Comparison of ENCODE assay signal across 20 cellular contexts in genomic region chr15:51720201-51720995, GRCh38. TPM values are rescaled to one million over a fixed set of nuclear protein-coding genes. Genes with fewer than 3 reads are reported as not detected.
A peak's percentile ranks its signal among the peaks of the same experiment; 100 is the strongest.
DNase-seq lines count a peak whose midpoint lies in the region; ATAC-seq and TF ChIP-seq lines count a peak whose summit lies in the region.
"Had no signal": no experiment of that assay in that cellular context is flagged by ENCODE, and none has a peak within 500 bp of the region (broad histone marks: within the 10 kb centered on the region; RNA-seq: fewer than 3 reads in every experiment).

No MANE protein-coding gene starts in this region.

- H3K4me3 ChIP-seq in trophoblast cell (ENCODE audit: low read depth, low read length): no peak overlapping the region
- H3K4me3 ChIP-seq: SJSA1 had no signal

- H3K27me3 ChIP-seq in trophoblast cell (ENCODE audit: insufficient read depth, low read length): no peaks in the 10 kb centered on the region
- H3K27me3 ChIP-seq: SJSA1 had no signal

- peak overlapping the region; percentile 12 for H2AK5ac ChIP-seq in trophoblast cell (ENCODE audit: low read length)

- peak overlapping the region; percentile 53 for H4K91ac ChIP-seq in trophoblast cell (ENCODE audit: low read depth, low read length)

- no peak overlapping the region for H3K4me2 ChIP-seq in trophoblast cell (ENCODE audit: low read length)

- H3K27ac ChIP-seq in C4-2B: peak overlapping the region; percentile 35; the same call in 1 of the 2 replicates
- H3K27ac ChIP-seq in trophoblast cell (ENCODE audit: low read depth, low read length): no peak overlapping the region
- H3K27ac ChIP-seq: SJSA1 had no signal

- no peak overlapping the region for H3K18ac ChIP-seq in trophoblast cell (ENCODE audit: low read length)

- H3K36me3 ChIP-seq in trophoblast cell (ENCODE audit: control insufficient read depth in 1 of 2, insufficient read depth in 2 of 2, low read length in 2 of 2): no peaks in the 10 kb centered on the region
- H3K36me3 ChIP-seq: SJSA1 had no signal

- no peak overlapping the region for H3K4me3 Mint-ChIP-seq in activated B cell treated with CpG ODN at 0.5 μM for 24 hours
- H3K4me3 Mint-ChIP-seq: CD4-positive, alpha-beta memory T cell; H9 had no signal

- no peak overlapping the region for H3K23ac ChIP-seq in trophoblast cell (ENCODE audit: low read length)

- no peak overlapping the region for H3K14ac ChIP-seq in trophoblast cell (ENCODE audit: low read length)

- H4K12ac ChIP-seq in trophoblast cell (ENCODE audit: low read depth, low read length): no peak overlapping the region

- no peaks in the 10 kb centered on the region for H3K79me2 ChIP-seq in trophoblast cell (ENCODE audit: control insufficient read depth, insufficient read depth, low read length, poor library complexity)

- no peak overlapping the region for H2AFZ ChIP-seq in trophoblast cell (ENCODE audit: insufficient read depth, low read length, poor library complexity)

- H3K4ac ChIP-seq in trophoblast cell (ENCODE audit: low read depth, low read length): no peak overlapping the region

- H3K9me3 Mint-ChIP-seq in activated B cell treated with CpG ODN at 0.5 μM for 24 hours: no peaks in the 10 kb centered on the region
- H3K9me3 Mint-ChIP-seq: CD4-positive, alpha-beta memory T cell; H9 had no signal

- H2BK5ac ChIP-seq in trophoblast cell (ENCODE audit: low read depth, low read length, poor library complexity): peak overlapping the region; percentile 54

- no peaks in the 10 kb centered on the region for H3K27me3 Mint-ChIP-seq in activated B cell treated with CpG ODN at 0.5 μM for 24 hours
- H3K27me3 Mint-ChIP-seq: CD4-positive, alpha-beta memory T cell had no signal

- H3K9ac ChIP-seq in trophoblast cell (ENCODE audit: low read length): no peak overlapping the region

- no peaks in the 10 kb centered on the region for H3K9me3 ChIP-seq in trophoblast cell (ENCODE audit: insufficient read depth, low read depth, low read length)
- H3K9me3 ChIP-seq: SJSA1 had no signal

- H3K79me1 ChIP-seq in trophoblast cell (ENCODE audit: low read length): peaks cover 7% of the 10 kb centered on the region

- H3K27ac Mint-ChIP-seq in activated B cell treated with CpG ODN at 0.5 μM for 24 hours: peak overlapping the region; percentile 12
- H3K27ac Mint-ChIP-seq: H9 had no signal

- TF ChIP-seq CTCF in C4-2B (conservative IDR thresholded peaks at IDR 0.05): no peak
- TF ChIP-seq CTCF in activated B cell treated with CpG ODN at 0.5 μM for 24 hours (IDR thresholded peaks at IDR 0.05): no peak

- CTCF ChIA-PET in activated B cell treated with CpG ODN at 0.5 μM for 24 hours (lab: Charles Lee): interaction anchor here (1.5 kb wide), 1 partner anchor 56 kb away, joined by 8 read pairs; no protein-coding TSS in a partner anchor

- POLR2A ChIA-PET in activated B cell treated with CpG ODN at 0.5 μM for 24 hours (lab: Charles Lee): no interaction called here

- peak overlapping the region; percentile 20 for H2BK120ac ChIP-seq in trophoblast cell (ENCODE audit: insufficient read depth, low read length, poor library complexity)

- no peak overlapping the region for H4K8ac ChIP-seq in trophoblast cell (ENCODE audit: low read depth, low read length)

- DNase-seq in activated B cell treated with CpG ODN at 0.5 μM for 24 hours (no peak), left colon (no peak), trophoblast cell (no peak), AG08396 (ENCODE audit: low spot score) (no peak), NCI-H510A treated with DMSO at 0.1 percent for 48 hours (lab: John Stamatoyannopoulos, UW) (no peak)
- DNase-seq: AML-193; Calu3; CD4-positive, alpha-beta memory T cell; DMS53; H9; NCI-H1436; NCI-H2029; NCI-H2171; NCI-H82; PC-3 had no signal

- ATAC-seq in activated B cell treated with CpG ODN at 0.5 μM for 24 hours (ENCODE audit: low read depth) (no peak), left colon (peak; percentile 76), HG03354 (IDR thresholded peaks at IDR 0.05; ENCODE audit: poor library complexity, severe bottlenecking, unreplicated experiment) (no peak)
- ATAC-seq: PC-3 had no signal

- H3K4me1 Mint-ChIP-seq in activated B cell treated with CpG ODN at 0.5 μM for 24 hours: peaks cover 32% of the 10 kb centered on the region

- peak overlapping the region; percentile 75 for H2BK12ac ChIP-seq in trophoblast cell (ENCODE audit: low read length)

- H3K36me3 Mint-ChIP-seq in activated B cell treated with CpG ODN at 0.5 μM for 24 hours (ENCODE audit: low read depth): peaks cover 42% of the 10 kb centered on the region

- intact Hi-C loops in activated B cell treated with CpG ODN at 0.5 μM for 24 hours (cut with micrococcal nuclease): no loop called here
- intact Hi-C loops in left colon (cut with DNase I, micrococcal nuclease): no loop called here

- WGBS in trophoblast cell (ENCODE audit: extremely low coverage, insufficient coverage, insufficient read length): no CpG with 5 or more reads among the region's 8 CpGs

- peaks cover 6 to 8% of the 10 kb centered on the region in 2 experiments for H3K4me1 ChIP-seq in trophoblast cell (ENCODE audit: control insufficient read depth in 1 of 2, insufficient read depth in 2 of 2, low read length in 2 of 2)

RNA-seq across cellular contexts. Expression of gene LYSMD2, which starts 17.1 kb away (rescaled TPM):
- total RNA-seq in activated B cell treated with CpG ODN at 0.5 μM for 24 hours (41.8 and 48.6 TPM in 2 replicates), left colon (1 to 10 TPM; 6.6 to 7.3 TPM)
- 1.2 and 1.4 TPM in 2 replicates for polyA plus RNA-seq in trophoblast cell (2013)

RNA-seq across cellular contexts. Expression of gene TMOD2, which starts 31.0 kb away (rescaled TPM):
- total RNA-seq in activated B cell treated with CpG ODN at 0.5 μM for 24 hours (11.3 and 14.6 TPM in 2 replicates), left colon (1 to 10 TPM; 3.0 to 7.5 TPM)
- 2.7 TPM in 2 replicates for polyA plus RNA-seq in trophoblast cell (2013)

RNA-seq across cellular contexts. Expression of gene SCG3, which starts 39.1 kb away (rescaled TPM):
- total RNA-seq in activated B cell treated with CpG ODN at 0.5 μM for 24 hours (not detected in 2 replicates), left colon (1 to 10 TPM in 1 of 2 donors, under 1 TPM in 1; 0.95 to 1.2 TPM)
- polyA plus RNA-seq in trophoblast cell (2013): 12.5 and 13.4 TPM in 2 replicates
- total RNA-seq: Calu3; CD4-positive, alpha-beta memory T cell; HT1080; NCI-H460; PC-3; SJSA1 had no signal
- polyA plus RNA-seq: CD4-positive, alpha-beta memory T cell had no signal
